In genomic region chr19:49818691-49819331, GRCh38 we compare ENCODE assay signal across 8 cellular contexts. TPM values are rescaled to one million over a fixed set of nuclear protein-coding genes. Genes with fewer than 3 reads are reported as not detected.
DNase-seq lines count a peak whose midpoint lies in the region; TF ChIP-seq lines count a peak whose summit lies in the region.

No MANE protein-coding gene starts in this region.

- DNase-seq in A673 (ENCODE audit: low spot score), result no peak
- peak; percentile 46 for DNase-seq in HT-29 (ENCODE audit: low spot score)
- peak in 1 of 2 experiments; percentile 53 for DNase-seq in mesothelial cell of epicardium (ENCODE audit: low spot score in 2 of 2, unreplicated experiment in 2 of 2)
- no peak for DNase-seq in NCI-H2081 treated with DMSO at 0.1 percent for 48 hours (lab: John Stamatoyannopoulos, UW)
- DNase-seq in NCI-H510A (lab: John Stamatoyannopoulos, UW), result no peak
- no peak for DNase-seq in NCI-H2029 (lab: John Stamatoyannopoulos, UW)
- DNase-seq in iPS-NIHi11 (ENCODE audit: low spot score), result no peak

- H3K4me1 ChIP-seq in A673 (ENCODE audit: insufficient read depth, low read length, poor library complexity, severe bottlenecking), result peaks cover 12% of the 10 kb centered on the region

- H3K36me3 Mint-ChIP-seq in brain (peaks cover 23% of the 10 kb centered on the region), mesothelial cell of epicardium (peaks cover 10% of the 10 kb centered on the region)

- H3K4me3 ChIP-seq in A673 (ENCODE audit: low read depth, low read length, poor library complexity, severe bottlenecking), result peak overlapping the region; percentile 88

- no peaks in the 10 kb centered on the region for H3K27me3 ChIP-seq in A673 (replicated peaks; ENCODE audit: insufficient read depth, low read depth, low read length, poor library complexity)

- H3K27ac Mint-ChIP-seq in brain (peak overlapping the region; percentile 99 to 100 (median 100)), mesothelial cell of epicardium (peak overlapping the region; percentile 100)

- H3K4me3 Mint-ChIP-seq in brain (peak overlapping the region; percentile 98 to 100 (median 98)), mesothelial cell of epicardium (peak overlapping the region; percentile 89)

- H3K9me3 ChIP-seq in A673 (ENCODE audit: low read depth, low read length, poor library complexity, severe bottlenecking), result no peaks in the 10 kb centered on the region

- BruUV-seq in A673 (replicated peaks; lab: Mats Ljungman, UMichigan), result no TSS peak

- CTCF ChIA-PET in A673 (lab: Charles Lee), result interaction anchor here (0.6 kb wide), 1 partner anchor 101 kb away, joined by 4 read pairs; no protein-coding TSS in a partner anchor

- intact Hi-C loops in A673 (cut with micrococcal nuclease; ENCODE audit: unreplicated experiment), result no loop called here

- H3K27me3 Mint-ChIP-seq in brain (peaks cover 20% of the 10 kb centered on the region), mesothelial cell of epicardium (ENCODE audit: low read depth) (no peaks in the 10 kb centered on the region)

- peaks cover 0 to 4% (median 0%) of the 10 kb centered on the region in 5 experiments for H3K9me3 Mint-ChIP-seq in brain
- H3K9me3 Mint-ChIP-seq in mesothelial cell of epicardium, result no peaks in the 10 kb centered on the region

- H3K4me1 Mint-ChIP-seq in brain (peaks cover 46% of the 10 kb centered on the region), mesothelial cell of epicardium (peaks cover 29% of the 10 kb centered on the region)

- TF ChIP-seq CTCF in A673 (conservative IDR thresholded peaks at IDR 0.05; ENCODE audit: low read depth, low read length) (no peak), brain (conservative IDR thresholded peaks at IDR 0.05) (no peak), mesothelial cell of epicardium (IDR thresholded peaks at IDR 0.05; ENCODE audit: unreplicated experiment) (no peak)

- peaks cover 17% of the 10 kb centered on the region for H3K36me3 ChIP-seq in A673 (ENCODE audit: insufficient read depth, low read length, poor library complexity, severe bottlenecking)

- peak overlapping the region; percentile 93 for H3K27ac ChIP-seq in A673 (ENCODE audit: low read depth, low read length, poor library complexity, severe bottlenecking)

- POLR2A ChIA-PET in A673 (lab: Charles Lee; ENCODE audit: low non-redundant PET), result no interaction called here

RNA-seq across cellular contexts. Expression of gene MED25, which starts 0.7 kb away (rescaled TPM):
- total RNA-seq in A673 (2021), result 93.0 and 111 TPM in 2 replicates
- total RNA-seq in HT-29 (2014; rRNA removed; shearing (Covaris generic)), result 88.3 and 91.9 TPM in 2 replicates
- polyA plus RNA-seq in brain (ENCODE audit: insufficient read depth, low read depth, low replicate concordance), result 96.6 TPM
- total RNA-seq in mesothelial cell of epicardium, result 103 to 107 TPM (median 105 TPM) in 3 replicates

RNA-seq across cellular contexts. Expression of gene FUZ, which starts 5.7 kb away (rescaled TPM):
- total RNA-seq in A673 (2021), result 53.0 and 64.3 TPM in 2 replicates
- total RNA-seq in HT-29 (2014; rRNA removed; shearing (Covaris generic)), result 2.0 and 3.1 TPM in 2 replicates
- 89.3 TPM for polyA plus RNA-seq in brain (ENCODE audit: insufficient read depth, low read depth, low replicate concordance)
- total RNA-seq in mesothelial cell of epicardium, result 23.1 to 25.8 TPM (median 23.2 TPM) in 3 replicates

RNA-seq across cellular contexts. Expression of gene PTOV1, which starts 32.1 kb away (rescaled TPM):
- 331 and 356 TPM in 2 replicates for total RNA-seq in A673 (2021)
- 188 and 218 TPM in 2 replicates for total RNA-seq in HT-29 (2014; rRNA removed; shearing (Covaris generic))
- polyA plus RNA-seq in brain (ENCODE audit: insufficient read depth, low read depth, low replicate concordance), result 431 TPM
- 415 to 431 TPM (median 422 TPM) in 3 replicates for total RNA-seq in mesothelial cell of epicardium

RNA-seq across cellular contexts. Expression of gene PNKP, which starts 48.6 kb away (rescaled TPM):
- total RNA-seq in A673 (2021), result 122 and 130 TPM in 2 replicates
- total RNA-seq in HT-29 (2014; rRNA removed; shearing (Covaris generic)), result 215 and 243 TPM in 2 replicates
- 16.4 TPM for polyA plus RNA-seq in brain (ENCODE audit: insufficient read depth, low read depth, low replicate concordance)
- total RNA-seq in mesothelial cell of epicardium, result 96.6 to 103 TPM (median 97.8 TPM) in 3 replicates

RNA-seq across cellular contexts. Expression of gene AP2A1, which starts 52.0 kb away (rescaled TPM):
- total RNA-seq in A673 (2021), result 80.1 and 98.5 TPM in 2 replicates
- 122 and 131 TPM in 2 replicates for total RNA-seq in HT-29 (2014; rRNA removed; shearing (Covaris generic))
- 106 TPM for polyA plus RNA-seq in brain (ENCODE audit: insufficient read depth, low read depth, low replicate concordance)
- total RNA-seq in mesothelial cell of epicardium, result 84.6 to 89.6 TPM (median 85.2 TPM) in 3 replicates
